Comparison of ENCODE assay signal across 8 cellular contexts in genomic region chr20:47453167-47453782, GRCh38. TPM values are rescaled to one million over a fixed set of nuclear protein-coding genes. Genes with fewer than 3 reads are reported as not detected.
DNase-seq lines count a peak whose midpoint lies in the region; ATAC-seq and TF ChIP-seq lines count a peak whose summit lies in the region.

No MANE protein-coding gene starts in this region.

- peak; percentile 95 for DNase-seq in GM12864 (ENCODE audit: low read depth)
- DNase-seq in LoVo (ENCODE audit: low spot score), result peak; percentile 35
- DNase-seq in activated naive CD8-positive, alpha-beta T cell treated with anti-CD3 and anti-CD28 coated beads for 36 hours, result peak; percentile 67
- peak; percentile 28 for DNase-seq in posterior vena cava (ENCODE audit: low spot score)
- no peak for DNase-seq in COLO668 (lab: John Stamatoyannopoulos, UW; ENCODE audit: unreplicated experiment)
- DNase-seq in NCI-H2227 (lab: John Stamatoyannopoulos, UW; ENCODE audit: unreplicated experiment), result no peak
- no peak for DNase-seq in NCI-H510A treated with DMSO at 0.1 percent for 48 hours (lab: John Stamatoyannopoulos, UW)

- no peak for TF ChIP-seq CTCF in GM12864 (IDR thresholded peaks at IDR 0.05; ENCODE audit: low read depth, low read length, missing control alignments)

- H3K4me3 Mint-ChIP-seq in activated naive CD8-positive, alpha-beta T cell treated with anti-CD3 and anti-CD28 coated beads for 36 hours, result no peak overlapping the region

- intact Hi-C loops in posterior vena cava (cut with DNase I), result no loop called here

- H3K4me3 ChIP-seq in GM12864 (ENCODE audit: low read depth, low read length), result peak overlapping the region; percentile 14; the same call in 1 of the 2 replicates

- peaks cover 13% of the 10 kb centered on the region for H3K9me3 Mint-ChIP-seq in activated naive CD8-positive, alpha-beta T cell treated with anti-CD3 and anti-CD28 coated beads for 36 hours

- H3K4me1 Mint-ChIP-seq in activated naive CD8-positive, alpha-beta T cell treated with anti-CD3 and anti-CD28 coated beads for 36 hours, result peaks cover 42% of the 10 kb centered on the region

- no peaks in the 10 kb centered on the region for H3K27me3 Mint-ChIP-seq in activated naive CD8-positive, alpha-beta T cell treated with anti-CD3 and anti-CD28 coated beads for 36 hours

- peaks cover 8% of the 10 kb centered on the region for H3K36me3 Mint-ChIP-seq in activated naive CD8-positive, alpha-beta T cell treated with anti-CD3 and anti-CD28 coated beads for 36 hours

- H3K27ac Mint-ChIP-seq in activated naive CD8-positive, alpha-beta T cell treated with anti-CD3 and anti-CD28 coated beads for 36 hours, result peak overlapping the region; percentile 84

- peak; percentile 88 for ATAC-seq in GM21619 (IDR thresholded peaks at IDR 0.05; ENCODE audit: unreplicated experiment)

RNA-seq across cellular contexts. Expression of gene NCOA3, which starts 48.4 kb away (rescaled TPM):
- 10 to 100 TPM; 58.1 to 66.4 TPM for total RNA-seq in activated naive CD8-positive, alpha-beta T cell treated with anti-CD3 and anti-CD28 coated beads for 36 hours
- total RNA-seq in posterior vena cava, result 10 to 100 TPM; 39.0 to 46.6 TPM

Comparison
In these comparisons a context has a peak if more than half of its experiments do, and no peak if none do; other contexts are left out.
1. DNase-seq: peak in GM12864 (single experiment), LoVo (single experiment), activated naive CD8-positive, alpha-beta T cell treated with anti-CD3 and anti-CD28 coated beads for 36 hours (single experiment) and posterior vena cava (single experiment); none in COLO668 (single experiment), NCI-H2227 (single experiment) and NCI-H510A treated with DMSO at 0.1 percent for 48 hours (single experiment).